In the genomic region with DNA sequence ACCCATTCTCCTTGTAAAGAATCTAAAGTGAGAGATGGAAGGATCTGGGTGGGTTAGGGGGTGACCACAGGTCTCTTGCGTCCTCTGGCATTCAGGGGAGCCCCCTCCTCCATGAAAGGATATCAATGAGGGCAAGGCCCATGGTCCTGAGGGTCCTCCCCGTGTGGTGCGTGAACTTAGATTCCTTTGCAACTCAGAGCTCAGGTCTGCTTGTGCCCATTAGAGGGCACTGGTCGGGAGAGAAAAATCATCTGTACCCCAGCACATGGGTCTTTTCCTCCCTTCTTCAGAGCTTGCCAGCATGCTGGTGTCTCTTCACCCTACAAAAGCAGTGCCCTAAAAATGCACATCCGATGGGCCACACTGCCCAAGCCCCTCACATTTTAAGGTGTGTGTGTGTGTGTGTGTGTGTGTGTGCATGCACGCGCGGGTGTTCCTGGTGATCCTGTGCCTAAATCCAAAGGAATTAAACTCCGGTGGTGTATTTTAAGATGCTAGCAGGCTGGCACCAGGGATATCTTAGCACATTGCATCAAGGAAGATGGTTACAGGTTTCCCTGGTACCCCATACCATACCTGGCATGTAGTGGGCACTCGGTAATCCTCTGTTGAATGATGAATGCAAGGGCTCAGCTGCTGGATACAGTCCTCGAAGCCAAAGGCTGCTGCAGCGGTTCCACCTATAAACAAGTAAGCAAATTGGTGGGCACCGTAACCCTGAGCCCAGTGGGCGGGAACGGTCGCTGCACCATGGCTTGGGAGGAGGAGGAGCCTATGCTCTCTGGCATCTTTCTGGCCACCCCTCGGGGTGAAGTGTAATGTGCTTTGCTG, we compare ENCODE assay signal across 1 cellular context.
TF ChIP-seq lines count a peak whose summit lies in the region.

No MANE protein-coding gene starts in this region.

TF ChIP-seq in H1, 55 proteins besides CTCF, POLR2A, EP300 and RAD21:
- TF ChIP-seq TCF12 (IDR thresholded peaks at IDR 0.05; ENCODE audit: low read depth, low read length) (no peak), EZH2 (IDR thresholded peaks at IDR 0.05; ENCODE audit: low read depth, low read length, severe bottlenecking) (peak; percentile 23)
